ENCODE assay signal across 10 cellular contexts in the genomic region with DNA sequence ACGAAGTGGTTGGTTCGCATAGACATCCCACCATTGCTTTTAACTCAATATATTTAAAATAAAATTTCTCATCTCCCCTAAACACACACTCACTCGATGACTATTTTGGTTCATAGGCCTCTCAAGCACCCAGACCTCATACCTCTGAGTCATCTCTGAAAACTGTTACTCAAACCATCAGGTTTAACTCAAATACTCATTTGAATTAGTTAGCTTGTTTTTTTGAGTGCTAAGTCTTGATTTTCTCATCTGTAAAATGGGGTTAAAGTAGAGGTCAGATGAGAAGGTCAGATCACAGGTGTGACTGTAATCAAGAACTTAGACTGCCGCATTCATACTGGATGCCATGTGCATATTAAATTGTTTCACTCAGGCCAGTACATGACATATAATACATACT.
A peak's percentile ranks its signal among the peaks of the same experiment; 100 is the strongest.
DNase-seq lines count a peak whose midpoint lies in the region; ATAC-seq and TF ChIP-seq lines count a peak whose summit lies in the region.
"Had no signal": no experiment of that assay in that cellular context is flagged by ENCODE, and none has a peak within 500 bp of the region (broad histone marks: within the 10 kb centered on the region; RNA-seq: fewer than 3 reads in every experiment).

No MANE protein-coding gene starts in this region.

- TF ChIP-seq CTCF in GM12865 (IDR thresholded peaks at IDR 0.05; ENCODE audit: insufficient read depth, low read depth, low read length, missing control alignments) (no peak), hepatocyte (IDR thresholded peaks at IDR 0.05; ENCODE audit: poor library complexity) (no peak), upper lobe of right lung (IDR thresholded peaks at IDR 0.05) (no peak)

- DNase-seq in GM12865 (ENCODE audit: low read depth) (peak; percentile 55), HCEC 1CT (peak; percentile 95), RKO (ENCODE audit: low spot score) (peak; percentile 59), hepatocyte (ENCODE audit: low spot score) (no peak), NCI-H1105 (lab: John Stamatoyannopoulos, UW) (no peak), upper lobe of right lung (no peak), NCI-H146 treated with DMSO at 0.1 percent for 48 hours (lab: John Stamatoyannopoulos, UW; ENCODE audit: unreplicated experiment) (no peak), GOT3 (lab: John Stamatoyannopoulos, UW) (no peak)
- DNase-seq: NCI-H2081 treated with DMSO at 0.1 percent for 48 hours had no signal

- no peak overlapping the region for H2AFZ ChIP-seq in hepatocyte

- H3K27me3 ChIP-seq in hepatocyte (no peaks in the 10 kb centered on the region), upper lobe of right lung (no peaks in the 10 kb centered on the region)
- H3K27me3 ChIP-seq: gastroesophageal sphincter had no signal

- 93% methylated on average over 4 of the region's 4 CpGs for WGBS in hepatocyte (ENCODE audit: low lambda C conversion rate, missing lambda C conversion rate)

- ATAC-seq in upper lobe of right lung, result no peak
- ATAC-seq: gastroesophageal sphincter had no signal

- H3K9me2 ChIP-seq in hepatocyte (replicated peaks; ENCODE audit: insufficient read depth), result no peaks in the 10 kb centered on the region

- no peaks in the 10 kb centered on the region for H4K20me1 ChIP-seq in hepatocyte (ENCODE audit: insufficient read depth, poor library complexity, severe bottlenecking)

- no peak overlapping the region for H3K4me2 ChIP-seq in hepatocyte

- intact Hi-C loops in upper lobe of right lung (cut with DNase I), result no loop called here

- no peaks in the 10 kb centered on the region for H3K36me3 ChIP-seq in hepatocyte (replicated peaks; ENCODE audit: insufficient read depth, low read depth)
- H3K36me3 ChIP-seq in upper lobe of right lung, result no peaks in the 10 kb centered on the region
- H3K36me3 ChIP-seq: gastroesophageal sphincter had no signal

- no peaks in the 10 kb centered on the region for H3K79me2 ChIP-seq in hepatocyte

- H3K4me3 ChIP-seq in GM12865 (ENCODE audit: low read depth, low read length) (no peak overlapping the region), hepatocyte (no peak overlapping the region), upper lobe of right lung (no peak overlapping the region)
- H3K4me3 ChIP-seq: gastroesophageal sphincter had no signal

- no peaks in the 10 kb centered on the region for H3K9me3 ChIP-seq in hepatocyte (ENCODE audit: low read depth)
- H3K9me3 ChIP-seq in upper lobe of right lung, result no peaks in the 10 kb centered on the region
- H3K9me3 ChIP-seq: gastroesophageal sphincter had no signal

- H3K4me1 ChIP-seq in hepatocyte (ENCODE audit: insufficient read depth) (no peaks in the 10 kb centered on the region), upper lobe of right lung (no peaks in the 10 kb centered on the region)
- H3K4me1 ChIP-seq: gastroesophageal sphincter had no signal

- H3K27ac ChIP-seq in hepatocyte (peak overlapping the region; percentile 80), upper lobe of right lung (no peak overlapping the region)
- H3K27ac ChIP-seq: gastroesophageal sphincter had no signal

Comparison
In these comparisons a context has a peak if more than half of its experiments do, and no peak if none do; other contexts are left out.
1. DNase-seq: peak in GM12865 (single experiment), HCEC 1CT (single experiment) and RKO (single experiment); none in hepatocyte (single experiment), NCI-H1105 (single experiment), upper lobe of right lung (single experiment), NCI-H146 treated with DMSO at 0.1 percent for 48 hours (single experiment) and GOT3 (single experiment).